Comparison of ENCODE assay signal across 20 cellular contexts in genomic region chr2:183950673-183951072, GRCh38.
DNase-seq lines count a peak whose midpoint lies in the region; ATAC-seq and TF ChIP-seq lines count a peak whose summit lies in the region.
"Had no signal": no experiment of that assay in that cellular context is flagged by ENCODE, and none has a peak within 500 bp of the region (broad histone marks: within the 10 kb centered on the region; RNA-seq: fewer than 3 reads in every experiment).

No MANE protein-coding gene starts in this region.

- no peaks in the 10 kb centered on the region for H3K36me3 Mint-ChIP-seq in stimulated activated memory B cell treated with anti-CD40 and anti-IgM and Interleukin-4, amounts not matched to agents 10 μg/mL and 1 μg/mL and 100 μg/mL, for 72 hours
- H3K36me3 Mint-ChIP-seq in CD8-positive, alpha-beta T cell, result no peaks in the 10 kb centered on the region
- H3K36me3 Mint-ChIP-seq: stimulated activated effector memory CD8-positive, alpha-beta T cell treated with anti-CD3 and anti-CD28 coated beads, Interleukin-12 subunit alpha, Interleukin-12 subunit beta, amount 100 ng/mL, for 72 hours had no signal

- H3K36me3 ChIP-seq in A673 (ENCODE audit: insufficient read depth, low read length, poor library complexity, severe bottlenecking) (no peaks in the 10 kb centered on the region), fibroblast of lung (ENCODE audit: control insufficient read depth, insufficient read depth, low read length) (no peaks in the 10 kb centered on the region)
- no peaks in the 10 kb centered on the region for H3K36me3 ChIP-seq in CD8-positive, alpha-beta T cell (ENCODE audit: insufficient read depth, low read length)
- H3K36me3 ChIP-seq: lower lobe of right lung, thoracic aorta had no signal

- BruUV-seq in A673 (replicated peaks; lab: Mats Ljungman, UMichigan), result no TSS peak

- H3K27ac ChIP-seq in A673 (ENCODE audit: low read depth, low read length, poor library complexity, severe bottlenecking) (no peak overlapping the region), fibroblast of lung (ENCODE audit: insufficient read depth, low read length) (no peak overlapping the region)
- no peak overlapping the region for H3K27ac ChIP-seq in CD8-positive, alpha-beta T cell (ENCODE audit: low read depth, low read length)
- H3K27ac ChIP-seq: lower lobe of right lung, thoracic aorta had no signal

- H3K4me1 ChIP-seq in A673 (ENCODE audit: insufficient read depth, low read length, poor library complexity, severe bottlenecking), result peaks cover 12% of the 10 kb centered on the region
- no peaks in the 10 kb centered on the region for H3K4me1 ChIP-seq in fibroblast of lung (ENCODE audit: control insufficient read depth, extremely low read depth, insufficient read depth, low read length)
- H3K4me1 ChIP-seq in CD8-positive, alpha-beta T cell (ENCODE audit: insufficient read depth, low read length), result no peaks in the 10 kb centered on the region
- H3K4me1 ChIP-seq: lower lobe of right lung had no signal

- no peak overlapping the region for H2AFZ ChIP-seq in fibroblast of lung (ENCODE audit: low read length)

- H3K4me3 ChIP-seq in A673 (ENCODE audit: low read depth, low read length, poor library complexity, severe bottlenecking) (no peak overlapping the region), fibroblast of lung (replicated peaks in 1 of 4; ENCODE audit: control extremely low read depth in 1 of 4, insufficient read depth in 1 of 4, low read depth in 3 of 4, low read length in 4 of 4) (no peak overlapping the region)
- no peak overlapping the region for H3K4me3 ChIP-seq in CD8-positive, alpha-beta T cell (ENCODE audit: low read depth, low read length)
- H3K4me3 ChIP-seq: GM12878, lower lobe of right lung, thoracic aorta had no signal

- no peak for TF ChIP-seq CTCF in A673 (conservative IDR thresholded peaks at IDR 0.05; ENCODE audit: low read depth, low read length)
- no peak for TF ChIP-seq CTCF in fibroblast of lung (conservative IDR thresholded peaks at IDR 0.05 in 1 of 2, IDR thresholded peaks at IDR 0.05 in 1 of 2; ENCODE audit: low read depth in 1 of 2, low read length in 2 of 2)
- TF ChIP-seq CTCF in CD8-positive, alpha-beta T cell (IDR thresholded peaks at IDR 0.05), result no peak

- H3K4me3 Mint-ChIP-seq in stimulated activated memory B cell treated with anti-CD40 and anti-IgM and Interleukin-4, amounts not matched to agents 10 μg/mL and 1 μg/mL and 100 μg/mL, for 72 hours, result no peak overlapping the region
- H3K4me3 Mint-ChIP-seq in CD8-positive, alpha-beta T cell, result no peak overlapping the region
- H3K4me3 Mint-ChIP-seq: activated T-cell treated with anti-CD3 and anti-CD28 coated beads, Interleukin-2, amount 50 U/mL, for 4 hours; H9; stimulated activated effector memory CD8-positive, alpha-beta T cell treated with anti-CD3 and anti-CD28 coated beads, Interleukin-12 subunit alpha, Interleukin-12 subunit beta, amount 100 ng/mL, for 72 hours had no signal

- ATAC-seq in stimulated activated memory B cell treated with anti-CD40 and anti-IgM and Interleukin-4, amounts not matched to agents 10 μg/mL and 1 μg/mL and 100 μg/mL, for 72 hours, result no peak
- ATAC-seq in GM18868 (IDR thresholded peaks at IDR 0.05; ENCODE audit: unreplicated experiment), result no peak
- ATAC-seq in CD8-positive, alpha-beta T cell, result no peak
- ATAC-seq: activated T-cell treated with anti-CD3 and anti-CD28 coated beads, Interleukin-2, amount 50 U/mL, for 4 hours; GM12878; lower lobe of right lung; right cardiac atrium; stimulated activated effector memory CD8-positive, alpha-beta T cell treated with anti-CD3 and anti-CD28 coated beads, Interleukin-12 subunit alpha, Interleukin-12 subunit beta, amount 100 ng/mL, for 72 hours had no signal

- H3K27ac Mint-ChIP-seq in stimulated activated memory B cell treated with anti-CD40 and anti-IgM and Interleukin-4, amounts not matched to agents 10 μg/mL and 1 μg/mL and 100 μg/mL, for 72 hours, result no peak overlapping the region
- H3K27ac Mint-ChIP-seq in CD8-positive, alpha-beta T cell, result no peak overlapping the region
- H3K27ac Mint-ChIP-seq: H9; stimulated activated effector memory CD8-positive, alpha-beta T cell treated with anti-CD3 and anti-CD28 coated beads, Interleukin-12 subunit alpha, Interleukin-12 subunit beta, amount 100 ng/mL, for 72 hours had no signal

- no peaks in the 10 kb centered on the region for H4K20me1 ChIP-seq in fibroblast of lung (ENCODE audit: control insufficient read depth, extremely low read depth, insufficient read depth, low read length)

- intact Hi-C loops in A673 (cut with micrococcal nuclease; ENCODE audit: unreplicated experiment), result no loop called here
- intact Hi-C loops in CD8-positive, alpha-beta T cell (cut with DNase I, micrococcal nuclease), result no loop called here

- no peaks in the 10 kb centered on the region for H3K4me1 Mint-ChIP-seq in stimulated activated memory B cell treated with anti-CD40 and anti-IgM and Interleukin-4, amounts not matched to agents 10 μg/mL and 1 μg/mL and 100 μg/mL, for 72 hours
- no peaks in the 10 kb centered on the region for H3K4me1 Mint-ChIP-seq in CD8-positive, alpha-beta T cell (ENCODE audit: low read depth)
- H3K4me1 Mint-ChIP-seq: H9; stimulated activated effector memory CD8-positive, alpha-beta T cell treated with anti-CD3 and anti-CD28 coated beads, Interleukin-12 subunit alpha, Interleukin-12 subunit beta, amount 100 ng/mL, for 72 hours had no signal

- H3K4me2 ChIP-seq in fibroblast of lung (ENCODE audit: extremely low read depth, insufficient read depth, low read length), result no peak overlapping the region

- no peaks in the 10 kb centered on the region for H3K79me2 ChIP-seq in fibroblast of lung (ENCODE audit: control insufficient read depth, insufficient read depth, low read length)

- POLR2A ChIA-PET in A673 (lab: Charles Lee; ENCODE audit: low non-redundant PET), result no interaction called here
- POLR2A ChIA-PET in CD8-positive, alpha-beta T cell (lab: Charles Lee), result no interaction called here

- CTCF ChIA-PET in A673 (lab: Charles Lee), result no interaction called here
- CTCF ChIA-PET in CD8-positive, alpha-beta T cell (lab: Charles Lee), result no interaction called here

- peak; percentile 75 for DNase-seq in A673 (ENCODE audit: low spot score)
- DNase-seq in HCEC 1CT, result peak; percentile 28
- DNase-seq in NCI-H446 (lab: John Stamatoyannopoulos, UW), result peak; percentile 81 to 95
- DNase-seq in fibroblast of lung (ENCODE audit: low read depth in 2 of 2), result peak; percentile 2 to 18
- no peak for DNase-seq in HuH-7.5 (ENCODE audit: low spot score)
- no peak for DNase-seq in CD8-positive, alpha-beta T cell
- DNase-seq: activated CD4-positive, CD25-positive, alpha-beta regulatory T cell treated with anti-CD3 and anti-CD28 coated beads, Interleukin-2, amount 50 U/mL, for 72 hours; activated naive CD4-positive, alpha-beta T cell treated with Interleukin-2 at 50 U/mL for 16 hours; activated T-cell treated with anti-CD3 and anti-CD28 coated beads, Interleukin-2, amount 50 U/mL, for 4 hours; amygdala; H9; lower lobe of right lung; NCI-H1417 treated with DMSO at 0.1 percent for 48 hours; NCI-H510A; right cardiac atrium had no signal

- no peaks in the 10 kb centered on the region for H3K27me3 Mint-ChIP-seq in stimulated activated memory B cell treated with anti-CD40 and anti-IgM and Interleukin-4, amounts not matched to agents 10 μg/mL and 1 μg/mL and 100 μg/mL, for 72 hours
- no peaks in the 10 kb centered on the region for H3K27me3 Mint-ChIP-seq in CD8-positive, alpha-beta T cell (ENCODE audit: low read depth)

- H3K9me3 Mint-ChIP-seq in stimulated activated memory B cell treated with anti-CD40 and anti-IgM and Interleukin-4, amounts not matched to agents 10 μg/mL and 1 μg/mL and 100 μg/mL, for 72 hours, result peaks cover 3% of the 10 kb centered on the region
- peaks cover 7% of the 10 kb centered on the region for H3K9me3 Mint-ChIP-seq in CD8-positive, alpha-beta T cell
- H3K9me3 Mint-ChIP-seq: H9 had no signal

- H3K9me3 ChIP-seq in A673 (ENCODE audit: low read depth, low read length, poor library complexity, severe bottlenecking) (no peaks in the 10 kb centered on the region), fibroblast of lung (ENCODE audit: control insufficient read depth, insufficient read depth, low read depth, low read length) (no peaks in the 10 kb centered on the region)
- H3K9me3 ChIP-seq in CD8-positive, alpha-beta T cell (ENCODE audit: low read length), result no peaks in the 10 kb centered on the region
- H3K9me3 ChIP-seq: lower lobe of right lung, thoracic aorta had no signal

- no peak overlapping the region for H3K9ac ChIP-seq in fibroblast of lung (ENCODE audit: insufficient read depth, low read length)

- H3K27me3 ChIP-seq in A673 (replicated peaks; ENCODE audit: insufficient read depth, low read depth, low read length, poor library complexity), result no peaks in the 10 kb centered on the region
- H3K27me3 ChIP-seq in fibroblast of lung (ENCODE audit: control insufficient read depth, insufficient read depth, low read length), result no peaks in the 10 kb centered on the region
- no peaks in the 10 kb centered on the region for H3K27me3 ChIP-seq in CD8-positive, alpha-beta T cell (ENCODE audit: insufficient read depth, low read length)

Comparison
In these comparisons a context has a peak if more than half of its experiments do, and no peak if none do; other contexts are left out.
1. DNase-seq: peak in A673 (single experiment), HCEC 1CT (single experiment), NCI-H446 (2 of 2) and fibroblast of lung (2 of 2); none in HuH-7.5 (single experiment) and CD8-positive, alpha-beta T cell (0 of 7).